1 cellular context compared by ENCODE assay signal in the genomic region with DNA sequence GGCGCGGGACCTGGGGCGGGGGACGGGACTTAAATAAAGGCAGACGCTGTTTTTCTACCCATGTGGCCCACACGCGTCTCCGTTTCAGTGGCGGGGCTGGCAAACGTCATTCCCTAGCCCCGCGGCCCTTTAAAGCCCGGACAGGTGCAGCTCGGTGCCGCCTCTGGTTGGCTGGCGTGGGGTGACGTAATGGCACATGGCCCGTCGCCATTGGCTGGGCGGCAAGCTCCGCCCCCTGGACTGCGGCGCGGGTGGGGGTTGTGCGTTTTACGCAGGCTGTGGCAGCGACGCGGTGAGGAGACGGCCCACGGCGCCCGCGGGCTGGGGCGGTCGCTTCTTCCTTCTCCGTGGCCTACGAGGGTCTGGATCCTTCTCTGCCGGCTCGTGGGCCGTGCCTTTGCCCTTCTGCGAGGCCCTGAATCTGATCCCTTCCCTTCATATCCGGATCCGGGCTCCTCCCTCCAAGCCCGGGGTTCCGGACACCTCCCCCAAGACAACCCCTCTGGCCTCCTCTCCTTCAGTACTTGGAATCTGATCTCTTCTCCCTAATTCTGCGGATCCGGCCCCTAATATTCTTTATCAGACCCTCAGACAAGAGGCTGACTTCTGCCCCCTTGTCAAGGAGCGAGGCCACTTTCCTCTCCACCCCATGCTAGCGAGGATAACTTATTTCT.
TF ChIP-seq lines count a peak whose summit lies in the region.

A gene with protein sequence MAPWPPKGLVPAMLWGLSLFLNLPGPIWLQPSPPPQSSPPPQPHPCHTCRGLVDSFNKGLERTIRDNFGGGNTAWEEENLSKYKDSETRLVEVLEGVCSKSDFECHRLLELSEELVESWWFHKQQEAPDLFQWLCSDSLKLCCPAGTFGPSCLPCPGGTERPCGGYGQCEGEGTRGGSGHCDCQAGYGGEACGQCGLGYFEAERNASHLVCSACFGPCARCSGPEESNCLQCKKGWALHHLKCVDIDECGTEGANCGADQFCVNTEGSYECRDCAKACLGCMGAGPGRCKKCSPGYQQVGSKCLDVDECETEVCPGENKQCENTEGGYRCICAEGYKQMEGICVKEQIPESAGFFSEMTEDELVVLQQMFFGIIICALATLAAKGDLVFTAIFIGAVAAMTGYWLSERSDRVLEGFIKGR (plus strand): TSS at position 274 of the 674 bp plus-strand sequence. CDS start 605 bp downstream, outside the sequence.

TF ChIP-seq in HepG2, 621 proteins besides CTCF, POLR2A, EP300 and RAD21 (continued from another document and continues in another):
- TF ChIP-seq, protein P1, sequence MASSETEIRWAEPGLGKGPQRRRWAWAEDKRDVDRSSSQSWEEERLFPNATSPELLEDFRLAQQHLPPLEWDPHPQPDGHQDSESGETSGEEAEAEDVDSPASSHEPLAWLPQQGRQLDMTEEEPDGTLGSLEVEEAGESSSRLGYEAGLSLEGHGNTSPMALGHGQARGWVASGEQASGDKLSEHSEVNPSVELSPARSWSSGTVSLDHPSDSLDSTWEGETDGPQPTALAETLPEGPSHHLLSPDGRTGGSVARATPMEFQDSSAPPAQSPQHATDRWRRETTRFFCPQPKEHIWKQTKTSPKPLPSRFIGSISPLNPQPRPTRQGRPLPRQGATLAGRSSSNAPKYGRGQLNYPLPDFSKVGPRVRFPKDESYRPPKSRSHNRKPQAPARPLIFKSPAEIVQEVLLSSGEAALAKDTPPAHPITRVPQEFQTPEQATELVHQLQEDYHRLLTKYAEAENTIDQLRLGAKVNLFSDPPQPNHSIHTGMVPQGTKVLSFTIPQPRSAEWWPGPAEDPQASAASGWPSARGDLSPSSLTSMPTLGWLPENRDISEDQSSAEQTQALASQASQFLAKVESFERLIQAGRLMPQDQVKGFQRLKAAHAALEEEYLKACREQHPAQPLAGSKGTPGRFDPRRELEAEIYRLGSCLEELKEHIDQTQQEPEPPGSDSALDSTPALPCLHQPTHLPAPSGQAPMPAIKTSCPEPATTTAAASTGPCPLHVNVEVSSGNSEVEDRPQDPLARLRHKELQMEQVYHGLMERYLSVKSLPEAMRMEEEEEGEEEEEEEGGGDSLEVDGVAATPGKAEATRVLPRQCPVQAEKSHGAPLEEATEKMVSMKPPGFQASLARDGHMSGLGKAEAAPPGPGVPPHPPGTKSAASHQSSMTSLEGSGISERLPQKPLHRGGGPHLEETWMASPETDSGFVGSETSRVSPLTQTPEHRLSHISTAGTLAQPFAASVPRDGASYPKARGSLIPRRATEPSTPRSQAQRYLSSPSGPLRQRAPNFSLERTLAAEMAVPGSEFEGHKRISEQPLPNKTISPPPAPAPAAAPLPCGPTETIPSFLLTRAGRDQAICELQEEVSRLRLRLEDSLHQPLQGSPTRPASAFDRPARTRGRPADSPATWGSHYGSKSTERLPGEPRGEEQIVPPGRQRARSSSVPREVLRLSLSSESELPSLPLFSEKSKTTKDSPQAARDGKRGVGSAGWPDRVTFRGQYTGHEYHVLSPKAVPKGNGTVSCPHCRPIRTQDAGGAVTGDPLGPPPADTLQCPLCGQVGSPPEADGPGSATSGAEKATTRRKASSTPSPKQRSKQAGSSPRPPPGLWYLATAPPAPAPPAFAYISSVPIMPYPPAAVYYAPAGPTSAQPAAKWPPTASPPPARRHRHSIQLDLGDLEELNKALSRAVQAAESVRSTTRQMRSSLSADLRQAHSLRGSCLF (CRISPR knock-in tag; IDR thresholded peaks at IDR 0.05; ENCODE audit: borderline replicate concordance), result no peak
- TF ChIP-seq ZNF674 (CRISPR knock-in tag; IDR thresholded peaks at IDR 0.05; ENCODE audit: low read depth), result no peak
- no peak for TF ChIP-seq KLF15 (CRISPR knock-in tag; IDR thresholded peaks at IDR 0.05; ENCODE audit: borderline replicate concordance)
- no peak for TF ChIP-seq ZNF670 (CRISPR knock-in tag; IDR thresholded peaks at IDR 0.05; ENCODE audit: borderline replicate concordance)
- no peak for TF ChIP-seq PLRG1 (conservative IDR thresholded peaks at IDR 0.05)
- TF ChIP-seq, protein P2, sequence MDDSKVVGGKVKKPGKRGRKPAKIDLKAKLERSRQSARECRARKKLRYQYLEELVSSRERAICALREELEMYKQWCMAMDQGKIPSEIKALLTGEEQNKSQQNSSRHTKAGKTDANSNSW (CRISPR knock-in tag; IDR thresholded peaks at IDR 0.05; ENCODE audit: borderline replicate concordance), result no peak
- 0 out of 2 replicates have a peak, but pooled peaks have one; percentile 79 for TF ChIP-seq ZNF101 (CRISPR knock-in tag; IDR thresholded peaks at IDR 0.05; ENCODE audit: borderline replicate concordance, low read depth)
- no peak for TF ChIP-seq ZNF335 (CRISPR knock-in tag; IDR thresholded peaks at IDR 0.05)
- TF ChIP-seq RCOR2 (CRISPR knock-in tag; IDR thresholded peaks at IDR 0.05), result no peak
- TF ChIP-seq NONO (IDR thresholded peaks at IDR 0.05), result no peak
- no peak for TF ChIP-seq NONO (CRISPR knock-in tag; conservative IDR thresholded peaks at IDR 0.05)
- TF ChIP-seq ZNF350 (CRISPR knock-in tag; IDR thresholded peaks at IDR 0.05; ENCODE audit: borderline replicate concordance, low read depth), result no peak
- TF ChIP-seq POLR2AphosphoS2 (IDR thresholded peaks at IDR 0.05; ENCODE audit: low read depth, low read length), result no peak
- TF ChIP-seq HIVEP1 (CRISPR knock-in tag; IDR thresholded peaks at IDR 0.05), result no peak
- no peak for TF ChIP-seq ZKSCAN1 (IDR thresholded peaks at IDR 0.05; ENCODE audit: low read length)
- TF ChIP-seq, protein P3, sequence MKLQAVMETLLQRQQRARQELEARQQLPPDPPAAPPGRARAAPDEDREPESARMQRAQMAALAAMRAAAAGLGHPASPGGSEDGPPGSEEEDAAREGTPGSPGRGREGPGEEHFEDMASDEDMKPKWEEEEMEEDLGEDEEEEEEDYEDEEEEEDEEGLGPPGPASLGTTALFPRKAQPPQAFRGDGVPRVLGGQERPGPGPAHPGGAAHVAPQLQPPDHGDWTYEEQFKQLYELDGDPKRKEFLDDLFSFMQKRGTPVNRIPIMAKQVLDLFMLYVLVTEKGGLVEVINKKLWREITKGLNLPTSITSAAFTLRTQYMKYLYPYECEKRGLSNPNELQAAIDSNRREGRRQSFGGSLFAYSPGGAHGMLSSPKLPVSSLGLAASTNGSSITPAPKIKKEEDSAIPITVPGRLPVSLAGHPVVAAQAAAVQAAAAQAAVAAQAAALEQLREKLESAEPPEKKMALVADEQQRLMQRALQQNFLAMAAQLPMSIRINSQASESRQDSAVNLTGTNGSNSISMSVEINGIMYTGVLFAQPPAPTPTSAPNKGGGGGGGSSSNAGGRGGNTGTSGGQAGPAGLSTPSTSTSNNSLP (IDR thresholded peaks at IDR 0.05; ENCODE audit: low read depth, low read length), result no peak
- TF ChIP-seq ZNF34 (CRISPR knock-in tag; IDR thresholded peaks at IDR 0.05; ENCODE audit: borderline replicate concordance), result no peak
- TF ChIP-seq, protein P4, sequence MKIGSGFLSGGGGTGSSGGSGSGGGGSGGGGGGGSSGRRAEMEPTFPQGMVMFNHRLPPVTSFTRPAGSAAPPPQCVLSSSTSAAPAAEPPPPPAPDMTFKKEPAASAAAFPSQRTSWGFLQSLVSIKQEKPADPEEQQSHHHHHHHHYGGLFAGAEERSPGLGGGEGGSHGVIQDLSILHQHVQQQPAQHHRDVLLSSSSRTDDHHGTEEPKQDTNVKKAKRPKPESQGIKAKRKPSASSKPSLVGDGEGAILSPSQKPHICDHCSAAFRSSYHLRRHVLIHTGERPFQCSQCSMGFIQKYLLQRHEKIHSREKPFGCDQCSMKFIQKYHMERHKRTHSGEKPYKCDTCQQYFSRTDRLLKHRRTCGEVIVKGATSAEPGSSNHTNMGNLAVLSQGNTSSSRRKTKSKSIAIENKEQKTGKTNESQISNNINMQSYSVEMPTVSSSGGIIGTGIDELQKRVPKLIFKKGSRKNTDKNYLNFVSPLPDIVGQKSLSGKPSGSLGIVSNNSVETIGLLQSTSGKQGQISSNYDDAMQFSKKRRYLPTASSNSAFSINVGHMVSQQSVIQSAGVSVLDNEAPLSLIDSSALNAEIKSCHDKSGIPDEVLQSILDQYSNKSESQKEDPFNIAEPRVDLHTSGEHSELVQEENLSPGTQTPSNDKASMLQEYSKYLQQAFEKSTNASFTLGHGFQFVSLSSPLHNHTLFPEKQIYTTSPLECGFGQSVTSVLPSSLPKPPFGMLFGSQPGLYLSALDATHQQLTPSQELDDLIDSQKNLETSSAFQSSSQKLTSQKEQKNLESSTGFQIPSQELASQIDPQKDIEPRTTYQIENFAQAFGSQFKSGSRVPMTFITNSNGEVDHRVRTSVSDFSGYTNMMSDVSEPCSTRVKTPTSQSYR (CRISPR knock-in tag; IDR thresholded peaks at IDR 0.05; ENCODE audit: borderline replicate concordance), result peak; percentile 95
- TF ChIP-seq, protein P5, sequence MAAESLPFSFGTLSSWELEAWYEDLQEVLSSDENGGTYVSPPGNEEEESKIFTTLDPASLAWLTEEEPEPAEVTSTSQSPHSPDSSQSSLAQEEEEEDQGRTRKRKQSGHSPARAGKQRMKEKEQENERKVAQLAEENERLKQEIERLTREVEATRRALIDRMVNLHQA (CRISPR knock-in tag; IDR thresholded peaks at IDR 0.05), result no peak
- TF ChIP-seq, protein P6, sequence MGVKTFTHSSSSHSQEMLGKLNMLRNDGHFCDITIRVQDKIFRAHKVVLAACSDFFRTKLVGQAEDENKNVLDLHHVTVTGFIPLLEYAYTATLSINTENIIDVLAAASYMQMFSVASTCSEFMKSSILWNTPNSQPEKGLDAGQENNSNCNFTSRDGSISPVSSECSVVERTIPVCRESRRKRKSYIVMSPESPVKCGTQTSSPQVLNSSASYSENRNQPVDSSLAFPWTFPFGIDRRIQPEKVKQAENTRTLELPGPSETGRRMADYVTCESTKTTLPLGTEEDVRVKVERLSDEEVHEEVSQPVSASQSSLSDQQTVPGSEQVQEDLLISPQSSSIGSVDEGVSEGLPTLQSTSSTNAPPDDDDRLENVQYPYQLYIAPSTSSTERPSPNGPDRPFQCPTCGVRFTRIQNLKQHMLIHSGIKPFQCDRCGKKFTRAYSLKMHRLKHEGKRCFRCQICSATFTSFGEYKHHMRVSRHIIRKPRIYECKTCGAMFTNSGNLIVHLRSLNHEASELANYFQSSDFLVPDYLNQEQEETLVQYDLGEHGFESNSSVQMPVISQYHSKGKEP (CRISPR knock-in tag; IDR thresholded peaks at IDR 0.05), result no peak
- TF ChIP-seq, protein P7, sequence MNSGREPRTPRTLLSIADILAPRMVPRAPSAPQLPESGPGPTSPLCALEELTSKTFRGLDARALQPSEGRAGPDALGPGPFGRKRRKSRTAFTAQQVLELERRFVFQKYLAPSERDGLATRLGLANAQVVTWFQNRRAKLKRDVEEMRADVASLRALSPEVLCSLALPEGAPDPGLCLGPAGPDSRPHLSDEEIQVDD (CRISPR knock-in tag; IDR thresholded peaks at IDR 0.05; ENCODE audit: borderline replicate concordance), result peak; percentile 49; the same call in 1 of the 2 replicates
- TF ChIP-seq ZNF605 (CRISPR knock-in tag; IDR thresholded peaks at IDR 0.05), result peak; percentile 82
- TF ChIP-seq, protein P8, sequence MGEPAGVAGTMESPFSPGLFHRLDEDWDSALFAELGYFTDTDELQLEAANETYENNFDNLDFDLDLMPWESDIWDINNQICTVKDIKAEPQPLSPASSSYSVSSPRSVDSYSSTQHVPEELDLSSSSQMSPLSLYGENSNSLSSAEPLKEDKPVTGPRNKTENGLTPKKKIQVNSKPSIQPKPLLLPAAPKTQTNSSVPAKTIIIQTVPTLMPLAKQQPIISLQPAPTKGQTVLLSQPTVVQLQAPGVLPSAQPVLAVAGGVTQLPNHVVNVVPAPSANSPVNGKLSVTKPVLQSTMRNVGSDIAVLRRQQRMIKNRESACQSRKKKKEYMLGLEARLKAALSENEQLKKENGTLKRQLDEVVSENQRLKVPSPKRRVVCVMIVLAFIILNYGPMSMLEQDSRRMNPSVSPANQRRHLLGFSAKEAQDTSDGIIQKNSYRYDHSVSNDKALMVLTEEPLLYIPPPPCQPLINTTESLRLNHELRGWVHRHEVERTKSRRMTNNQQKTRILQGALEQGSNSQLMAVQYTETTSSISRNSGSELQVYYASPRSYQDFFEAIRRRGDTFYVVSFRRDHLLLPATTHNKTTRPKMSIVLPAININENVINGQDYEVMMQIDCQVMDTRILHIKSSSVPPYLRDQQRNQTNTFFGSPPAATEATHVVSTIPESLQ (CRISPR knock-in tag; conservative IDR thresholded peaks at IDR 0.05), result 0 out of 2 replicates have a peak, but pooled peaks have one; percentile 73
- TF ChIP-seq HNRNPLL (IDR thresholded peaks at IDR 0.05; ENCODE audit: low read depth, low read length, poor library complexity, severe bottlenecking), result peak; percentile 69
- TF ChIP-seq ZNF614 (CRISPR knock-in tag; IDR thresholded peaks at IDR 0.05; ENCODE audit: borderline replicate concordance), result peak; percentile 31; the same call in 1 of the 2 replicates
- no peak; the same call in 1 of the 2 replicates for TF ChIP-seq ZNF562 (CRISPR knock-in tag; IDR thresholded peaks at IDR 0.05; ENCODE audit: borderline replicate concordance)
- TF ChIP-seq HOXA7 (CRISPR knock-in tag; IDR thresholded peaks at IDR 0.05), result no peak
- no peak for TF ChIP-seq AHR (CRISPR knock-in tag; IDR thresholded peaks at IDR 0.05)
- TF ChIP-seq, protein P9, sequence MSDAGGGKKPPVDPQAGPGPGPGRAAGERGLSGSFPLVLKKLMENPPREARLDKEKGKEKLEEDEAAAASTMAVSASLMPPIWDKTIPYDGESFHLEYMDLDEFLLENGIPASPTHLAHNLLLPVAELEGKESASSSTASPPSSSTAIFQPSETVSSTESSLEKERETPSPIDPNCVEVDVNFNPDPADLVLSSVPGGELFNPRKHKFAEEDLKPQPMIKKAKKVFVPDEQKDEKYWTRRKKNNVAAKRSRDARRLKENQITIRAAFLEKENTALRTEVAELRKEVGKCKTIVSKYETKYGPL (CRISPR knock-in tag; IDR thresholded peaks at IDR 0.05), result no peak; the same call in 1 of the 2 replicates
- TF ChIP-seq ZBTB21 (CRISPR knock-in tag; IDR thresholded peaks at IDR 0.05), result no peak
- no peak; the same call in 1 of the 2 replicates for TF ChIP-seq ZSCAN20 (CRISPR knock-in tag; IDR thresholded peaks at IDR 0.05; ENCODE audit: borderline replicate concordance)
- TF ChIP-seq, protein P10, sequence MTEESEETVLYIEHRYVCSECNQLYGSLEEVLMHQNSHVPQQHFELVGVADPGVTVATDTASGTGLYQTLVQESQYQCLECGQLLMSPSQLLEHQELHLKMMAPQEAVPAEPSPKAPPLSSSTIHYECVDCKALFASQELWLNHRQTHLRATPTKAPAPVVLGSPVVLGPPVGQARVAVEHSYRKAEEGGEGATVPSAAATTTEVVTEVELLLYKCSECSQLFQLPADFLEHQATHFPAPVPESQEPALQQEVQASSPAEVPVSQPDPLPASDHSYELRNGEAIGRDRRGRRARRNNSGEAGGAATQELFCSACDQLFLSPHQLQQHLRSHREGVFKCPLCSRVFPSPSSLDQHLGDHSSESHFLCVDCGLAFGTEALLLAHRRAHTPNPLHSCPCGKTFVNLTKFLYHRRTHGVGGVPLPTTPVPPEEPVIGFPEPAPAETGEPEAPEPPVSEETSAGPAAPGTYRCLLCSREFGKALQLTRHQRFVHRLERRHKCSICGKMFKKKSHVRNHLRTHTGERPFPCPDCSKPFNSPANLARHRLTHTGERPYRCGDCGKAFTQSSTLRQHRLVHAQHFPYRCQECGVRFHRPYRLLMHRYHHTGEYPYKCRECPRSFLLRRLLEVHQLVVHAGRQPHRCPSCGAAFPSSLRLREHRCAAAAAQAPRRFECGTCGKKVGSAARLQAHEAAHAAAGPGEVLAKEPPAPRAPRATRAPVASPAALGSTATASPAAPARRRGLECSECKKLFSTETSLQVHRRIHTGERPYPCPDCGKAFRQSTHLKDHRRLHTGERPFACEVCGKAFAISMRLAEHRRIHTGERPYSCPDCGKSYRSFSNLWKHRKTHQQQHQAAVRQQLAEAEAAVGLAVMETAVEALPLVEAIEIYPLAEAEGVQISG (CRISPR knock-in tag; IDR thresholded peaks at IDR 0.05), result peak; percentile 83
- TF ChIP-seq, protein P11, sequence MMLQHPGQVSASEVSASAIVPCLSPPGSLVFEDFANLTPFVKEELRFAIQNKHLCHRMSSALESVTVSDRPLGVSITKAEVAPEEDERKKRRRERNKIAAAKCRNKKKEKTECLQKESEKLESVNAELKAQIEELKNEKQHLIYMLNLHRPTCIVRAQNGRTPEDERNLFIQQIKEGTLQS (CRISPR knock-in tag; IDR thresholded peaks at IDR 0.05), result peak; percentile 13
- TF ChIP-seq SAP130 (CRISPR knock-in tag; IDR thresholded peaks at IDR 0.05; ENCODE audit: low read depth), result peak; percentile 93
- TF ChIP-seq BORCS8-MEF2B (CRISPR knock-in tag; IDR thresholded peaks at IDR 0.05), result peak; percentile 20; the same call in 1 of the 2 replicates
